10 cellular contexts compared by ENCODE assay signal in the genomic region with DNA sequence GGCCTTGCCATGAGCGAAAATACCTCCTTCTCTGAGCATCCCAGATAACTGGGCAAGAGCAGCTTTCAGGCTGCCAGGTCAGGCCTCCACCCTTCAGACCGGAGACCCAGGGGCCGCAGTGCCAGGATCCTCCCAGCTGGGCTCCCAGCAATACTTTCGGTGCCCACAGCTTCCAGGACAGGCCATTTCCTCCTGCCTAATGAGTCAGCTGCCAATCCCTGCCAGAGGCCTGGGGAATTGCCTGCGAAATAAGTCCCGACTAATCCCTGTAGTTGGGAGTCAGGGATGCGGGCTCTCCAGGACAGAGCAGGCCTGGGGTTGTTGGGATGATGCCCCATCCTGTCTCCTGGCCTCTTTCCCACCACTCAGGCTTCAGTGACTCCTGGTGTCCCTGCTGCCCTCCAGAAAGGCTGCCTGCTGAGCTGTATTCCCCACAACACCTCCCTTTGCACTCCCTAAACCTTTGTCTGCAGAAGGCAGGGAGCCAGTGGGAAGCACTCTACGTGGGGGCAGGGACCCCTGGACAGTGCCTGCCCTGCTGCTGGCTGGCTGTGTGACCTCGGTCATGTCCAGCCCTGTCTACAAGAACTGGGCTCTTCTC.
A peak's percentile ranks its signal among the peaks of the same experiment; 100 is the strongest.
DNase-seq lines count a peak whose midpoint lies in the region; ATAC-seq and TF ChIP-seq lines count a peak whose summit lies in the region.
"Had no signal": no experiment of that assay in that cellular context is flagged by ENCODE, and none has a peak within 500 bp of the region (broad histone marks: within the 10 kb centered on the region; RNA-seq: fewer than 3 reads in every experiment).

No MANE protein-coding gene starts in this region.

- intact Hi-C loops in left ventricle myocardium superior (cut with micrococcal nuclease), result no loop called here

- no peaks in the 10 kb centered on the region for H3K9me3 ChIP-seq in thoracic aorta

- H3K27me3 ChIP-seq in brain microvascular endothelial cell (replicated peaks) (no peaks in the 10 kb centered on the region), thoracic aorta (replicated peaks; ENCODE audit: insufficient read depth) (no peaks in the 10 kb centered on the region)

- peaks cover 7% of the 10 kb centered on the region; the same call in 1 of the 2 replicates for H3K4me1 Mint-ChIP-seq in HFFc6 (ENCODE audit: low read depth)

- no peaks in the 10 kb centered on the region for H3K9me3 Mint-ChIP-seq in HFFc6

- H3K4me3 ChIP-seq in brain microvascular endothelial cell (ENCODE audit: low read depth, low read length), result no peak overlapping the region
- H3K4me3 ChIP-seq in thoracic aorta, result no peak overlapping the region

- DNase-seq in HFFc6 (peak; percentile 11), brain microvascular endothelial cell (peak; percentile 3), left ventricle myocardium superior (peak; percentile 76), thoracic aorta (ENCODE audit: low spot score) (peak; percentile 57), NCI-H526 treated with DMSO at 0.1 percent for 48 hours (lab: John Stamatoyannopoulos, UW) (no peak), DMS53 treated with DMSO at 0.1 percent for 48 hours (lab: John Stamatoyannopoulos, UW; ENCODE audit: unreplicated experiment) (no peak)
- DNase-seq: activated CD4-positive, alpha-beta T cell treated with anti-CD3 and anti-CD28 coated beads, Interleukin-2, amount 50 U/mL, for 1 hour; NCI-H1105 treated with DMSO at 0.1 percent for 48 hours had no signal

- H3K4me3 Mint-ChIP-seq in HFFc6, result no peak overlapping the region

- H3K27ac Mint-ChIP-seq in HFFc6, result no peak overlapping the region

- H3K27me3 Mint-ChIP-seq in HFFc6 (ENCODE audit: insufficient read depth), result peaks cover 51% of the 10 kb centered on the region

- in situ Hi-C loops in brain microvascular endothelial cell (cut with HindIII; ENCODE audit: low pct_ligation_motif_present, low sequenced_read_pairs), result no loop called here

- ATAC-seq in left ventricle myocardium superior, result peak; percentile 79
- peak; percentile 72 for ATAC-seq in thoracic aorta (ENCODE audit: insufficient number of reproducible peaks, low FRiP score, low read depth)
- no peak for ATAC-seq in GM21825 (IDR thresholded peaks at IDR 0.05; ENCODE audit: unreplicated experiment)
- ATAC-seq in HG03354 (IDR thresholded peaks at IDR 0.05; ENCODE audit: poor library complexity, severe bottlenecking, unreplicated experiment), result no peak

- no peaks in the 10 kb centered on the region for H3K36me3 Mint-ChIP-seq in HFFc6 (ENCODE audit: low read depth)

- H3K27ac ChIP-seq in brain microvascular endothelial cell (no peak overlapping the region), thoracic aorta (peak overlapping the region; percentile 76 to 90)

- H3K4me1 ChIP-seq in thoracic aorta (ENCODE audit: control insufficient read depth in 1 of 2, low read depth in 2 of 2), result peaks cover 0 to 30% of the 10 kb centered on the region in 2 donors

- TF ChIP-seq CTCF in HFFc6 (IDR thresholded peaks at IDR 0.05) (no peak), brain microvascular endothelial cell (IDR thresholded peaks at IDR 0.05; ENCODE audit: low read depth, low read length, missing control alignments) (no peak), thoracic aorta (IDR thresholded peaks at IDR 0.05) (no peak)

- H3K36me3 ChIP-seq in brain microvascular endothelial cell (replicated peaks) (no peaks in the 10 kb centered on the region), thoracic aorta (no peaks in the 10 kb centered on the region)

Comparison
In these comparisons a context has a peak if more than half of its experiments do, and no peak if none do; other contexts are left out.
1. DNase-seq: peak in HFFc6 (single experiment), brain microvascular endothelial cell (single experiment), left ventricle myocardium superior (single experiment) and thoracic aorta (single experiment); none in NCI-H526 treated with DMSO at 0.1 percent for 48 hours (single experiment) and DMS53 treated with DMSO at 0.1 percent for 48 hours (single experiment).
2. ATAC-seq: peak in left ventricle myocardium superior (single experiment) and thoracic aorta (single experiment); none in GM21825 (single experiment) and HG03354 (single experiment).